In genomic region chr1:156504821-156505678, GRCh38 we compare ENCODE assay signal across 8 cellular contexts. TPM values are rescaled to one million over a fixed set of nuclear protein-coding genes. Genes with fewer than 3 reads are reported as not detected.
DNase-seq lines count a peak whose midpoint lies in the region; ATAC-seq and TF ChIP-seq lines count a peak whose summit lies in the region.

No MANE protein-coding gene starts in this region.

- WGBS in mammary epithelial cell (ENCODE audit: low coverage, missing lambda C conversion rate) = 7% methylated on average over 14 of the region's 45 CpGs

- H3K4me1 ChIP-seq in mammary epithelial cell (ENCODE audit: insufficient read depth, low read length) = peaks cover 37% of the 10 kb centered on the region

- peak overlapping the region; percentile 84 for H3K4me2 ChIP-seq in mammary epithelial cell (ENCODE audit: insufficient read depth, low read depth, low read length)

- TF ChIP-seq CTCF in WI38 (IDR thresholded peaks at IDR 0.05; ENCODE audit: low read depth, low read length) = no peak
- no peak for TF ChIP-seq CTCF in mammary epithelial cell (conservative IDR thresholded peaks at IDR 0.05 in 1 of 2, IDR thresholded peaks at IDR 0.05 in 1 of 2; ENCODE audit: extremely low read depth in 1 of 2, insufficient read depth in 1 of 2, low read depth in 1 of 2, low read length in 2 of 2)

- DNase-seq in NCI-H2227 (lab: John Stamatoyannopoulos, UW; ENCODE audit: unreplicated experiment) = peak; percentile 98
- DNase-seq in mammary epithelial cell = peak; percentile 97
- DNase-seq in iPS-NIHi11 (ENCODE audit: low spot score) = peak; percentile 93

- H3K9ac ChIP-seq in mammary epithelial cell (ENCODE audit: insufficient read depth, low read length) = peak overlapping the region; percentile 52

- ATAC-seq in GM18517 (IDR thresholded peaks at IDR 0.05; ENCODE audit: unreplicated experiment) (peak; percentile 37), HG03108 (IDR thresholded peaks at IDR 0.05; ENCODE audit: unreplicated experiment) (peak; percentile 29), GM18870 (IDR thresholded peaks at IDR 0.05; ENCODE audit: unreplicated experiment) (no peak)

- H3K36me3 ChIP-seq in mammary epithelial cell (ENCODE audit: insufficient read depth, low read length) = no peaks in the 10 kb centered on the region

- no peaks in the 10 kb centered on the region for H4K20me1 ChIP-seq in mammary epithelial cell (ENCODE audit: insufficient read depth, low read length)

- no peaks in the 10 kb centered on the region for H3K9me3 ChIP-seq in mammary epithelial cell (replicated peaks; ENCODE audit: insufficient read depth, low read length)

- CTCF ChIA-PET in mammary epithelial cell (lab: Charles Lee; ENCODE audit: low non-redundant PET) = interaction anchor here (0.7 kb wide), 1 partner anchor 25 kb away, joined by 3 read pairs; no protein-coding TSS in a partner anchor

- dilution Hi-C loops in mammary epithelial cell (cut with HindIII; ENCODE audit: low sequenced_read_pairs) = no loop called here

- in situ Hi-C loops in mammary epithelial cell (cut with MboI; ENCODE audit: low sequenced_read_pairs in 2 of 2) = no loop called here

- peak overlapping the region; percentile 86 for H2AFZ ChIP-seq in mammary epithelial cell (ENCODE audit: low read depth, low read length)

- H3K79me2 ChIP-seq in mammary epithelial cell (ENCODE audit: insufficient read depth, low read length) = peaks cover 6% of the 10 kb centered on the region

- no TSS peak for BruUV-seq in mammary epithelial cell (replicated peaks; lab: Mats Ljungman, UMichigan)

- peak overlapping the region; percentile 36 for H3K4me3 ChIP-seq in WI38 (ENCODE audit: low read depth, low read length)
- H3K4me3 ChIP-seq in mammary epithelial cell (replicated peaks in 1 of 3; ENCODE audit: insufficient read depth in 1 of 3, low read depth in 2 of 3, low read length in 3 of 3) = peak overlapping the region in 2 of 3 experiments; percentile 29 to 37
- H3K4me3 ChIP-seq in skin epidermis = peak overlapping the region; percentile 0 to 23 (median 12)

- H3K27ac ChIP-seq in mammary epithelial cell (ENCODE audit: insufficient read depth, low read depth, low read length) (peak overlapping the region; percentile 76), skin epidermis (peak overlapping the region; percentile 46 to 100 (median 99))

- intact Hi-C loops in mammary epithelial cell (cut with micrococcal nuclease) = loop anchor here (5.0 to 10.0 kb wide), 2 partner anchors 67 to 240 kb away; partner anchors contain the start of genes IQGAP3 and MRPL24

- H3K27me3 ChIP-seq in mammary epithelial cell (ENCODE audit: insufficient read depth, low read length) = no peaks in the 10 kb centered on the region

RNA-seq across cellular contexts. Expression of gene MEF2D, which starts 4.5 kb away (rescaled TPM):
- total RNA-seq in mammary epithelial cell = 10 to 100 TPM in 1 of 2 donors, 1 to 10 TPM in 1; 9.2 to 34.3 TPM
- 11.4 TPM for polyA plus RNA-seq in mammary epithelial cell
- 9.6 TPM for polyA minus RNA-seq in mammary epithelial cell
